13 cellular contexts compared by ENCODE assay signal in genomic region chr13:42924290-42924803, GRCh38.
"Had no signal": no experiment of that assay in that cellular context is flagged by ENCODE, and none has a peak within 500 bp of the region (broad histone marks: within the 10 kb centered on the region; RNA-seq: fewer than 3 reads in every experiment).

No MANE protein-coding gene starts in this region.

- H3K4me3 ChIP-seq: breast epithelium, gastroesophageal sphincter, hepatocyte, upper lobe of right lung had no signal

- H3K9me3 ChIP-seq: breast epithelium, gastroesophageal sphincter, upper lobe of right lung had no signal

- H3K27ac ChIP-seq: breast epithelium, gastroesophageal sphincter, hepatocyte, upper lobe of right lung had no signal

- DNase-seq: activated CD4-positive, alpha-beta memory T cell treated with anti-CD3 and anti-CD28 coated beads, Interleukin-2, amount 10 ng/mL, durations not matched to agents 7 days and 5 days; activated CD4-positive, CD25-positive, alpha-beta regulatory T cell treated with anti-CD3 and anti-CD28 coated beads, Interleukin-2, amount 50 U/mL, for 72 hours; activated CD8-positive, alpha-beta memory T cell treated with anti-CD3 and anti-CD28 coated beads, Interleukin-2, amount 50 U/mL, for 4 hours; activated naive CD8-positive, alpha-beta T cell treated with anti-CD3 and anti-CD28 coated beads, Interleukin-2, amount 10 ng/mL, durations not matched to agents 7 days and 5 days; activated T-cell treated with anti-CD3 and anti-CD28 coated beads, Interleukin-2, amount 50 U/mL, for 72 hours; anterior cingulate cortex; dermis blood vessel endothelial cell; stimulated activated CD4-positive, alpha-beta T cell treated with anti-CD3 and anti-CD28 coated beads, Interleukin-15, amount 100 ng/mL, for 24 hours; stimulated activated CD4-positive, alpha-beta T cell treated with anti-CD3 and anti-CD28 coated beads, Interleukin-4, amount 100 ng/mL, for 24 hours; upper lobe of right lung had no signal

- H3K36me3 ChIP-seq: breast epithelium had no signal

- H3K4me1 ChIP-seq: breast epithelium, gastroesophageal sphincter, upper lobe of right lung had no signal

- ATAC-seq: activated T-cell treated with anti-CD3 and anti-CD28 coated beads, Interleukin-2, amount 50 U/mL, for 72 hours; gastroesophageal sphincter; upper lobe of right lung had no signal

- H3K27me3 ChIP-seq: breast epithelium, gastroesophageal sphincter, hepatocyte, upper lobe of right lung had no signal
